Comparison of ENCODE assay signal across 11 cellular contexts in the genomic region with DNA sequence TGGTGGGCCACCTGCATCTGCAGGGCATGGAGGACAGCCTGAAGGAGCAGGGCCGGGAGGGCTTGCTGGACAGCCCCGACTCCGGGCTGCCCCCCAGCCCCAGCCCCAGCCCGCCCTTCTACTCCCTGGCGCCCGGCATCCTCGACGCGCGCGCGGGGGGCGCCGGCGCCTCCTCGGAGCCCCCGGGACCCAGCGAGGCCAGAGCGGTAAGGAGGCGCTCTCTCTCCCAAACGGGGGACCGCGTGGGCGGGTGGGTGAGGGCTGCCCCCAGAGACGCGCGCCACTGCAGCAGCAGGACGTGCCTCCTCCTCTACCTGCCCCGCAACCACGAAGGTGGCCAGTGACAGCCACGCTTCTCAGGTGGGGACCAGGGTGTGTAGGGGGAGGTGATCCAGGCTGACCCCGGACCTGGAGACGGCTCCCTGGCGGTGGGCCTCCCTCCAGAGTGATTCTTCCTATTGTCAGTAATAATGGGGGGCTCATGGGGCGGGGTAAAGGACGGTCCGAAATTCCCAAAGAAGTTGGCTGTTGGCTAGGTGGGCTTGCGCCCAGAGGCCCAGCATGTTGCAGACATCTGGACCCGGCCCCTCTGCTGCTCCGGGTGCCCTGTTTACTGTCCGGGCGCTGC. TPM values are rescaled to one million over a fixed set of nuclear protein-coding genes. Genes with fewer than 3 reads are reported as not detected.
DNase-seq lines count a peak whose midpoint lies in the region; ATAC-seq and TF ChIP-seq lines count a peak whose summit lies in the region.
"Had no signal": no experiment of that assay in that cellular context is flagged by ENCODE, and none has a peak within 500 bp of the region (broad histone marks: within the 10 kb centered on the region; RNA-seq: fewer than 3 reads in every experiment).

No MANE protein-coding gene starts in this region.

- POLR2A ChIA-PET in naive thymus-derived CD8-positive, alpha-beta T cell (lab: Charles Lee), result no interaction called here

- no peak overlapping the region for H4K8ac ChIP-seq in H9 (replicated peaks; ENCODE audit: insufficient read length, low read depth, low read length)

- no peaks in the 10 kb centered on the region for H3K36me3 ChIP-seq in skeletal muscle satellite cell (ENCODE audit: insufficient read depth, low read length)

- no peak overlapping the region for H2AK5ac ChIP-seq in H9 (ENCODE audit: insufficient read length, low read length)

- no peak overlapping the region for H2AFZ ChIP-seq in H9 (ENCODE audit: low read length)

- no peak overlapping the region for H2BK120ac ChIP-seq in H9 (ENCODE audit: low read depth, low read length, poor library complexity, severe bottlenecking)

- TF ChIP-seq CTCF in H9 (conservative IDR thresholded peaks at IDR 0.05) (no peak), astrocyte of the cerebellum (IDR thresholded peaks at IDR 0.05; ENCODE audit: low read depth, low read length, missing control alignments) (no peak)

- peak; percentile 57 for DNase-seq in H9
- DNase-seq in astrocyte of the cerebellum (ENCODE audit: low read depth), result no peak
- DNase-seq in iPS-NIHi11 (ENCODE audit: low spot score), result peak; percentile 55
- no peak for DNase-seq in ureter (ENCODE audit: low spot score)
- DNase-seq in activated CD4-positive, alpha-beta T cell treated with anti-CD3 and anti-CD28 coated beads for 4 hours, result no peak
- DNase-seq in naive thymus-derived CD8-positive, alpha-beta T cell, result no peak
- DNase-seq: activated naive CD4-positive, alpha-beta T cell; NCI-H2171 had no signal

- no peak overlapping the region for H4K5ac ChIP-seq in H9 (ENCODE audit: insufficient read length, low read depth, low read length)

- H3K4me2 ChIP-seq in H9 (ENCODE audit: insufficient read depth, insufficient read length, low read length) (peak overlapping the region; percentile 36), skeletal muscle satellite cell (ENCODE audit: low read length) (peak overlapping the region; percentile 78)

- H3K4ac ChIP-seq in H9 (ENCODE audit: low read depth, low read length), result no peak overlapping the region

- H2BK5ac ChIP-seq in H9 (ENCODE audit: insufficient read length, low read length), result no peak overlapping the region

- peaks cover 2 to 4% (median 2%) of the 10 kb centered on the region in 3 experiments; a peak in 3 of 7 replicates for H3K36me3 Mint-ChIP-seq in H9 (ENCODE audit: insufficient read depth in 1 of 3, low read depth in 3 of 3)
- no peaks in the 10 kb centered on the region for H3K36me3 Mint-ChIP-seq in naive thymus-derived CD8-positive, alpha-beta T cell

- H3K4me1 ChIP-seq in H9 (ENCODE audit: insufficient read depth, low read length) (peaks cover 3% of the 10 kb centered on the region; the same call in 1 of the 2 replicates), skeletal muscle satellite cell (ENCODE audit: control insufficient read depth, insufficient read depth, low read length) (no peaks in the 10 kb centered on the region)

- H3K27ac Mint-ChIP-seq in H9, result no peak overlapping the region
- H3K27ac Mint-ChIP-seq in naive thymus-derived CD8-positive, alpha-beta T cell, result no peak overlapping the region
- H3K27ac Mint-ChIP-seq: T-helper 2 cell treated with Interferon-gamma antibody and Interleukin-4, amounts not matched to agents 5 μg/mL and 100 μg/mL, for 36 hours had no signal

- H2BK12ac ChIP-seq in H9 (ENCODE audit: insufficient read length, low read depth, low read length), result no peak overlapping the region

- no peaks in the 10 kb centered on the region; the same call in 1 of the 2 replicates for H3K27me3 ChIP-seq in H9 (ENCODE audit: insufficient read depth, low read length)
- H3K27me3 ChIP-seq in skeletal muscle satellite cell (ENCODE audit: control insufficient read depth, insufficient read depth, low read length), result peaks cover 26% of the 10 kb centered on the region

- peak overlapping the region; percentile 62 to 86 for H3K4me3 Mint-ChIP-seq in H9
- peak overlapping the region in 2 of 10 donors; percentile 30 to 47 for H3K4me3 Mint-ChIP-seq in naive thymus-derived CD8-positive, alpha-beta T cell
- H3K4me3 Mint-ChIP-seq: T-helper 2 cell treated with Interferon-gamma antibody and Interleukin-4, amounts not matched to agents 5 μg/mL and 100 μg/mL, for 36 hours had no signal

- H2BK20ac ChIP-seq in H9 (ENCODE audit: low read depth, low read length, poor library complexity, severe bottlenecking), result no peak overlapping the region

- no peak overlapping the region for H3T11ph ChIP-seq in H9 (ENCODE audit: low read length)

- no peak for ATAC-seq in HG03045 (IDR thresholded peaks at IDR 0.05; ENCODE audit: unreplicated experiment)
- no peak for ATAC-seq in naive thymus-derived CD8-positive, alpha-beta T cell

- peaks cover 0 to 2% of the 10 kb centered on the region in 2 experiments; a peak in 2 of 5 replicates for H3K9me3 Mint-ChIP-seq in H9
- H3K9me3 Mint-ChIP-seq in naive thymus-derived CD8-positive, alpha-beta T cell, result no peaks in the 10 kb centered on the region
- H3K9me3 Mint-ChIP-seq: T-helper 2 cell treated with Interferon-gamma antibody and Interleukin-4, amounts not matched to agents 5 μg/mL and 100 μg/mL, for 36 hours had no signal

- H3K23ac ChIP-seq in H9 (ENCODE audit: insufficient read length, low read depth, low read length), result no peak overlapping the region

- H3K4me3 ChIP-seq in astrocyte of the cerebellum (ENCODE audit: low read depth, low read length) (peak overlapping the region; percentile 60), skeletal muscle satellite cell (ENCODE audit: low read length) (peak overlapping the region; percentile 74)

- no peaks in the 10 kb centered on the region for H4K20me1 ChIP-seq in H9 (ENCODE audit: control insufficient read depth, insufficient read depth, insufficient read length)

- no peak overlapping the region for H3K56ac ChIP-seq in H9 (ENCODE audit: insufficient read length, low read depth, low read length)

- no peak overlapping the region for H2BK15ac ChIP-seq in H9 (ENCODE audit: low read depth, low read length)

- H3K9me3 ChIP-seq in H9 (ENCODE audit: control insufficient read depth, low read depth, low read length), result no peaks in the 10 kb centered on the region
- no peaks in the 10 kb centered on the region for H3K9me3 ChIP-seq in skeletal muscle satellite cell (replicated peaks; ENCODE audit: low read length)

- H3K9ac ChIP-seq in H9 (ENCODE audit: extremely low read depth, insufficient read length, low read length), result no peak overlapping the region
- H3K9ac ChIP-seq in skeletal muscle satellite cell (ENCODE audit: low read depth, low read length), result peak overlapping the region; percentile 70

- H4K91ac ChIP-seq in H9 (ENCODE audit: insufficient read length, low read depth, low read length), result no peak overlapping the region

- no peak overlapping the region for H3K27ac ChIP-seq in H9 (ENCODE audit: insufficient read length, low read depth, low read length)

- no peak overlapping the region for H3K18ac ChIP-seq in H9 (ENCODE audit: insufficient read length, low read depth, low read length)

- H3K14ac ChIP-seq in H9 (ENCODE audit: insufficient read depth, low read length), result 0 out of 2 replicates have a peak overlapping the region, but pooled peaks have one; percentile 45

- peaks cover 43% of the 10 kb centered on the region for H3K27me3 Mint-ChIP-seq in H9 (ENCODE audit: low read depth)
- peaks cover 9 to 52% (median 32%) of the 10 kb centered on the region in 5 donors for H3K27me3 Mint-ChIP-seq in naive thymus-derived CD8-positive, alpha-beta T cell

- no CpG with 5 or more reads among the region's 42 CpGs for WGBS in H9 (ENCODE audit: extremely low coverage, insufficient read length, low lambda C conversion rate)

- peaks cover 30 to 52% of the 10 kb centered on the region in 2 experiments for H3K4me1 Mint-ChIP-seq in H9
- H3K4me1 Mint-ChIP-seq in naive thymus-derived CD8-positive, alpha-beta T cell, result peaks cover 0 to 11% (median 6%) of the 10 kb centered on the region in 4 donors

- H3K79me2 ChIP-seq in H9 (ENCODE audit: insufficient read depth, low read length), result no peaks in the 10 kb centered on the region

- in situ Hi-C loops in astrocyte of the cerebellum (cut with HindIII; ENCODE audit: low sequenced_read_pairs), result no loop called here

- H3K23me2 ChIP-seq in H9 (ENCODE audit: insufficient read length, low read depth, low read length, poor library complexity, severe bottlenecking), result peaks cover 8% of the 10 kb centered on the region

- H3K79me1 ChIP-seq in H9 (ENCODE audit: insufficient read depth, low read depth, low read length, poor library complexity, severe bottlenecking), result no peaks in the 10 kb centered on the region

RNA-seq across cellular contexts. Expression of a gene that starts 0.7 kb away (rescaled TPM):
- total RNA-seq in H9 (2021), result 9.7 and 10.6 TPM in 2 replicates
- total RNA-seq in skeletal muscle satellite cell (2012; rRNA removed), result not detected in 2 replicates
- 1.1 TPM for total RNA-seq in ureter
- not detected for total RNA-seq in naive thymus-derived CD8-positive, alpha-beta T cell
- polyA plus RNA-seq in naive thymus-derived CD8-positive, alpha-beta T cell, result not detected

Comparison
In these comparisons a context has a peak if more than half of its experiments do, and no peak if none do; other contexts are left out.
1. DNase-seq: peak in H9 (single experiment) and iPS-NIHi11 (single experiment); none in astrocyte of the cerebellum (single experiment), ureter (single experiment), activated CD4-positive, alpha-beta T cell treated with anti-CD3 and anti-CD28 coated beads for 4 hours (0 of 2) and naive thymus-derived CD8-positive, alpha-beta T cell (0 of 10).